ENCODE assay signal across 10 cellular contexts in the genomic region with DNA sequence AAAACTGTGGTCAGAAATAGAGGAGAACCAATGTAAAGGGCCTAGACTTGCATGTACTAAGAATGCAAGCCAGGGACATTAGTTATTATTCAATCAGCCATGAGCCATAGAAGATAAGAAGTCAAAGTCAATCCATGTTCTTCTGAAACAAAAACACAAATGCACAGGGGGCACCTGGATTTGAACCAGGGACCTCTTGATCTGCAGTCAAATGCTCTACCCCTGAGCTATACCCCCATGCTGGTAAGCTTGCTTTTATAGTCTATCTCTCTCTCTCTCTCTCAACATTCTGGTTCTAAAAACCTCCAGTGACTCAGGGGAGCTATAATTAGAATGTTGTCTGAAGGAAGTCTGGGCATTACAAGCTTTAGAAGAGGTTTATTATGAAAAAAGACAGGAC.
DNase-seq lines count a peak whose midpoint lies in the region; ATAC-seq and TF ChIP-seq lines count a peak whose summit lies in the region.
"Had no signal": no experiment of that assay in that cellular context is flagged by ENCODE, and none has a peak within 500 bp of the region (broad histone marks: within the 10 kb centered on the region; RNA-seq: fewer than 3 reads in every experiment).

No MANE protein-coding gene starts in this region.

- intact Hi-C loops in ascending aorta (cut with DNase I), result no loop called here
- intact Hi-C loops in left lung (cut with DNase I), result no loop called here

- H3K9me3 ChIP-seq in ascending aorta (no peaks in the 10 kb centered on the region), left lung (no peaks in the 10 kb centered on the region), Peyer's patch (no peaks in the 10 kb centered on the region)
- H3K9me3 ChIP-seq: neutrophil had no signal

- H3K36me3 ChIP-seq in ascending aorta (no peaks in the 10 kb centered on the region), left lung (no peaks in the 10 kb centered on the region), Peyer's patch (no peaks in the 10 kb centered on the region)
- H3K36me3 ChIP-seq: neutrophil had no signal

- H3K27ac ChIP-seq in ascending aorta (peak overlapping the region; percentile 37 to 72), left lung (no peak overlapping the region), Peyer's patch (no peak overlapping the region)
- H3K27ac ChIP-seq: neutrophil had no signal

- peak; percentile 48 for DNase-seq in COLO829 (ENCODE audit: low spot score)
- DNase-seq in KBM-7, result peak; percentile 59
- DNase-seq in ascending aorta (ENCODE audit: low spot score in 2 of 2), result no peak
- no peak for DNase-seq in left lung
- no peak for DNase-seq in UCSD-AML1 (lab: John Stamatoyannopoulos, UW; ENCODE audit: unreplicated experiment)
- no peak for DNase-seq in Peyer's patch
- DNase-seq in putamen (ENCODE audit: low spot score), result no peak
- DNase-seq: activated B cell treated with CpG ODN at 0.5 μM for 24 hours had no signal

- H3K4me3 ChIP-seq in ascending aorta (no peak overlapping the region), left lung (no peak overlapping the region), Peyer's patch (no peak overlapping the region)

- no peak for TF ChIP-seq POLR2A in Peyer's patch (IDR thresholded peaks at IDR 0.05)

- H3K4me1 ChIP-seq in ascending aorta (no peaks in the 10 kb centered on the region), left lung (peaks cover 7 to 10% of the 10 kb centered on the region in 2 donors), Peyer's patch (no peaks in the 10 kb centered on the region)

- in situ Hi-C loops in KBM-7 (cut with MboI; ENCODE audit: low pct_unique_long_range_greater_than_20kb, low sequenced_read_pairs), result no loop called here

- ATAC-seq in left lung, result peak; percentile 77
- ATAC-seq in HG03280 (IDR thresholded peaks at IDR 0.05; ENCODE audit: unreplicated experiment), result no peak

- H3K27me3 ChIP-seq in ascending aorta, result no peaks in the 10 kb centered on the region
- no peaks in the 10 kb centered on the region for H3K27me3 ChIP-seq in left lung
- H3K27me3 ChIP-seq in Peyer's patch, result no peaks in the 10 kb centered on the region
- H3K27me3 ChIP-seq: neutrophil had no signal

- no peak for TF ChIP-seq CTCF in ascending aorta (IDR thresholded peaks at IDR 0.05)
- no peak for TF ChIP-seq CTCF in left lung (IDR thresholded peaks at IDR 0.05)
- no peak for TF ChIP-seq CTCF in Peyer's patch (IDR thresholded peaks at IDR 0.05)

Comparison
In these comparisons a context has a peak if more than half of its experiments do, and no peak if none do; other contexts are left out.
1. DNase-seq: peak in COLO829 (single experiment) and KBM-7 (single experiment); none in ascending aorta (0 of 2), left lung (0 of 2), UCSD-AML1 (single experiment), Peyer's patch (0 of 3) and putamen (single experiment).
2. H3K27ac ChIP-seq: peak in ascending aorta (2 of 2); none in left lung (0 of 2) and Peyer's patch (0 of 4).